1 cellular context compared by ENCODE assay signal in the genomic region with DNA sequence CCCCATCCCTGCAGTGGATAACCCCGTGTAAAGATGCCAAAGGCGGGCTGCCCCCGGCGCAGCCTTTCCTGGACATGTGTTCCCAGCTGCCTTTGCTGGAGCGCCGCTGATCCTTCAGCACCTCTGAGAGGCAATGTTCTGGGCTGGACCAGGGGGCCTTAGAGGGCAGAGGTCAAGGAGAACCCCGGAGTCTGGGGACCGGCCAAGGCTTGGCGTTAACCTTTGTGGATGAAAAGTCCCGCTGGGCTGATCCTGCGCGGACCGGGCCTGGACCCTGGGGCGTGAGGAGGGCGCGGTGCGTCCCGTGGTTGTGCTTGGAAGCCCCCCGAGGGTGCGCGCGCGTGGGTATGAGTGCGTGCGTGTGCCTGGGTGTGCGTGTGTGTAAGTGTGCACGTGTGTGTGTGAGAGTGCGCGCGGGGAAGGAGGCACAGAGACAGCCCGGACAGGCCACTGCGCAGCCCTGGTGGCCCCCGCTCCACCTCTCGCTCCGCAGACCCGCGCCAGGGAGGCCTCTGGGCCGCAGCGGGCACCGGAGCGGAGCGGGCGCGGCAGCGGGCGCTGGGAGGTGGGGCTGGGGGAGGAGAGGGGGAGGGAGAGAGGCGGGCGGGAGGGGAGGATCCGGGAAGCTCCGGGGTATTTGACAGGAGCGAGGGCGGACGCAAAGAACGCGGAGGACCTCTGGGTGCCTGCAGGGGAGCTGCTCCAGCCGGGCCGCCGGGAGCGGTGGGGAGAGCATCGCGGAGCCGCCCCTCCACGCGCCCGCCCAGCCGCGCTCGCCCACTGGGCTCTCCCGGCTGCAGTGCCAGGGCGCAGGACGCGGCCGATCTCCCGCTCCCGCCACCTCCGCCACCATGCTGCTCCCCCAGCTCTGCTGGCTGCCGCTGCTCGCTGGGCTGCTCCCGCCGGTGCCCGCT.
TF ChIP-seq lines count a peak whose summit lies in the region.

A gene with protein sequence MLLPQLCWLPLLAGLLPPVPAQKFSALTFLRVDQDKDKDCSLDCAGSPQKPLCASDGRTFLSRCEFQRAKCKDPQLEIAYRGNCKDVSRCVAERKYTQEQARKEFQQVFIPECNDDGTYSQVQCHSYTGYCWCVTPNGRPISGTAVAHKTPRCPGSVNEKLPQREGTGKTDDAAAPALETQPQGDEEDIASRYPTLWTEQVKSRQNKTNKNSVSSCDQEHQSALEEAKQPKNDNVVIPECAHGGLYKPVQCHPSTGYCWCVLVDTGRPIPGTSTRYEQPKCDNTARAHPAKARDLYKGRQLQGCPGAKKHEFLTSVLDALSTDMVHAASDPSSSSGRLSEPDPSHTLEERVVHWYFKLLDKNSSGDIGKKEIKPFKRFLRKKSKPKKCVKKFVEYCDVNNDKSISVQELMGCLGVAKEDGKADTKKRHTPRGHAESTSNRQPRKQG (plus strand): TSS at position 665 of the 914 bp plus-strand sequence. CDS start 187 bp downstream, at position 852.

TF ChIP-seq in HEK293, 187 proteins besides CTCF, POLR2A, EP300 and RAD21 (continued from another document and continues in another):
- TF ChIP-seq, protein P1, sequence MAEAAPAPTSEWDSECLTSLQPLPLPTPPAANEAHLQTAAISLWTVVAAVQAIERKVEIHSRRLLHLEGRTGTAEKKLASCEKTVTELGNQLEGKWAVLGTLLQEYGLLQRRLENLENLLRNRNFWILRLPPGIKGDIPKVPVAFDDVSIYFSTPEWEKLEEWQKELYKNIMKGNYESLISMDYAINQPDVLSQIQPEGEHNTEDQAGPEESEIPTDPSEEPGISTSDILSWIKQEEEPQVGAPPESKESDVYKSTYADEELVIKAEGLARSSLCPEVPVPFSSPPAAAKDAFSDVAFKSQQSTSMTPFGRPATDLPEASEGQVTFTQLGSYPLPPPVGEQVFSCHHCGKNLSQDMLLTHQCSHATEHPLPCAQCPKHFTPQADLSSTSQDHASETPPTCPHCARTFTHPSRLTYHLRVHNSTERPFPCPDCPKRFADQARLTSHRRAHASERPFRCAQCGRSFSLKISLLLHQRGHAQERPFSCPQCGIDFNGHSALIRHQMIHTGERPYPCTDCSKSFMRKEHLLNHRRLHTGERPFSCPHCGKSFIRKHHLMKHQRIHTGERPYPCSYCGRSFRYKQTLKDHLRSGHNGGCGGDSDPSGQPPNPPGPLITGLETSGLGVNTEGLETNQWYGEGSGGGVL (tag by site-specific recombination; IDR thresholded peaks at IDR 0.05) = peak; percentile 71; the same call in 1 of the 2 replicates
- TF ChIP-seq ZBTB8A (tag by site-specific recombination; IDR thresholded peaks at IDR 0.05) = peak; percentile 85
- TF ChIP-seq, protein P2, sequence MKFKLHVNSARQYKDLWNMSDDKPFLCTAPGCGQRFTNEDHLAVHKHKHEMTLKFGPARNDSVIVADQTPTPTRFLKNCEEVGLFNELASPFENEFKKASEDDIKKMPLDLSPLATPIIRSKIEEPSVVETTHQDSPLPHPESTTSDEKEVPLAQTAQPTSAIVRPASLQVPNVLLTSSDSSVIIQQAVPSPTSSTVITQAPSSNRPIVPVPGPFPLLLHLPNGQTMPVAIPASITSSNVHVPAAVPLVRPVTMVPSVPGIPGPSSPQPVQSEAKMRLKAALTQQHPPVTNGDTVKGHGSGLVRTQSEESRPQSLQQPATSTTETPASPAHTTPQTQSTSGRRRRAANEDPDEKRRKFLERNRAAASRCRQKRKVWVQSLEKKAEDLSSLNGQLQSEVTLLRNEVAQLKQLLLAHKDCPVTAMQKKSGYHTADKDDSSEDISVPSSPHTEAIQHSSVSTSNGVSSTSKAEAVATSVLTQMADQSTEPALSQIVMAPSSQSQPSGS (tag by site-specific recombination; IDR thresholded peaks at IDR 0.05; ENCODE audit: low read depth) = no peak
- TF ChIP-seq BCL11A (tag by site-specific recombination; IDR thresholded peaks at IDR 0.05; ENCODE audit: low read depth) = no peak
- no peak for TF ChIP-seq KLF9 (tag by site-specific recombination; IDR thresholded peaks at IDR 0.05; ENCODE audit: low read depth)
- TF ChIP-seq ZNF658 (tag by site-specific recombination; IDR thresholded peaks at IDR 0.05) = no peak
- TF ChIP-seq, protein P3, sequence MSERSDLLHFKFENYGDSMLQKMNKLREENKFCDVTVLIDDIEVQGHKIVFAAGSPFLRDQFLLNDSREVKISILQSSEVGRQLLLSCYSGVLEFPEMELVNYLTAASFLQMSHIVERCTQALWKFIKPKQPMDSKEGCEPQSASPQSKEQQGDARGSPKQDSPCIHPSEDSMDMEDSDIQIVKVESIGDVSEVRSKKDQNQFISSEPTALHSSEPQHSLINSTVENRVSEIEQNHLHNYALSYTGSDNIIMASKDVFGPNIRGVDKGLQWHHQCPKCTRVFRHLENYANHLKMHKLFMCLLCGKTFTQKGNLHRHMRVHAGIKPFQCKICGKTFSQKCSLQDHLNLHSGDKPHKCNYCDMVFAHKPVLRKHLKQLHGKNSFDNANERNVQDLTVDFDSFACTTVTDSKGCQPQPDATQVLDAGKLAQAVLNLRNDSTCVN (tag by site-specific recombination; optimal IDR thresholded peaks at IDR 0.05) = peak; percentile 73
- TF ChIP-seq ZNF146 (tag by site-specific recombination; IDR thresholded peaks at IDR 0.05) = no peak
- peak; percentile 24; the same call in 1 of the 2 replicates for TF ChIP-seq ZNF76 (tag by site-specific recombination; IDR thresholded peaks at IDR 0.05; ENCODE audit: borderline replicate concordance, low read depth)
- no peak for TF ChIP-seq ZNF548 (tag by site-specific recombination; IDR thresholded peaks at IDR 0.05)
- no peak for TF ChIP-seq ZSCAN30 (tag by site-specific recombination; IDR thresholded peaks at IDR 0.05)
- TF ChIP-seq HOXD13 (CRISPR knock-in tag; IDR thresholded peaks at IDR 0.05; ENCODE audit: borderline replicate concordance) = no peak
- TF ChIP-seq, protein P4, sequence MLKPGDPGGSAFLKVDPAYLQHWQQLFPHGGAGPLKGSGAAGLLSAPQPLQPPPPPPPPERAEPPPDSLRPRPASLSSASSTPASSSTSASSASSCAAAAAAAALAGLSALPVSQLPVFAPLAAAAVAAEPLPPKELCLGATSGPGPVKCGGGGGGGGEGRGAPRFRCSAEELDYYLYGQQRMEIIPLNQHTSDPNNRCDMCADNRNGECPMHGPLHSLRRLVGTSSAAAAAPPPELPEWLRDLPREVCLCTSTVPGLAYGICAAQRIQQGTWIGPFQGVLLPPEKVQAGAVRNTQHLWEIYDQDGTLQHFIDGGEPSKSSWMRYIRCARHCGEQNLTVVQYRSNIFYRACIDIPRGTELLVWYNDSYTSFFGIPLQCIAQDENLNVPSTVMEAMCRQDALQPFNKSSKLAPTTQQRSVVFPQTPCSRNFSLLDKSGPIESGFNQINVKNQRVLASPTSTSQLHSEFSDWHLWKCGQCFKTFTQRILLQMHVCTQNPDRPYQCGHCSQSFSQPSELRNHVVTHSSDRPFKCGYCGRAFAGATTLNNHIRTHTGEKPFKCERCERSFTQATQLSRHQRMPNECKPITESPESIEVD (tag by site-specific recombination; IDR thresholded peaks at IDR 0.05) = no peak
- peak; percentile 66 for TF ChIP-seq ZFHX2 (tag by site-specific recombination; conservative IDR thresholded peaks at IDR 0.05)
- TF ChIP-seq, protein P5, sequence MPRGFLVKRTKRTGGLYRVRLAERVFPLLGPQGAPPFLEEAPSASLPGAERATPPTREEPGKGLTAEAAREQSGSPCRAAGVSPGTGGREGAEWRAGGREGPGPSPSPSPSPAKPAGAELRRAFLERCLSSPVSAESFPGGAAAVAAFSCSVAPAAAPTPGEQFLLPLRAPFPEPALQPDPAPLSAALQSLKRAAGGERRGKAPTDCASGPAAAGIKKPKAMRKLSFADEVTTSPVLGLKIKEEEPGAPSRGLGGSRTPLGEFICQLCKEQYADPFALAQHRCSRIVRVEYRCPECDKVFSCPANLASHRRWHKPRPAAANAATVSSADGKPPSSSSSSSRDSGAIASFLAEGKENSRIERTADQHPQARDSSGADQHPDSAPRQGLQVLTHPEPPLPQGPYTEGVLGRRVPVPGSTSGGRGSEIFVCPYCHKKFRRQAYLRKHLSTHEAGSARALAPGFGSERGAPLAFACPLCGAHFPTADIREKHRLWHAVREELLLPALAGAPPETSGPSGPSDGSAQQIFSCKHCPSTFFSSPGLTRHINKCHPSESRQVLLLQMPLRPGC (tag by site-specific recombination; IDR thresholded peaks at IDR 0.05) = no peak
- TF ChIP-seq ZNF610 (tag by site-specific recombination; IDR thresholded peaks at IDR 0.05; ENCODE audit: borderline replicate concordance) = no peak
- no peak for TF ChIP-seq ZNF311 (tag by site-specific recombination; IDR thresholded peaks at IDR 0.05; ENCODE audit: borderline replicate concordance)
- no peak for TF ChIP-seq PRDM1 (tag by site-specific recombination; IDR thresholded peaks at IDR 0.05)
- TF ChIP-seq, protein P6, sequence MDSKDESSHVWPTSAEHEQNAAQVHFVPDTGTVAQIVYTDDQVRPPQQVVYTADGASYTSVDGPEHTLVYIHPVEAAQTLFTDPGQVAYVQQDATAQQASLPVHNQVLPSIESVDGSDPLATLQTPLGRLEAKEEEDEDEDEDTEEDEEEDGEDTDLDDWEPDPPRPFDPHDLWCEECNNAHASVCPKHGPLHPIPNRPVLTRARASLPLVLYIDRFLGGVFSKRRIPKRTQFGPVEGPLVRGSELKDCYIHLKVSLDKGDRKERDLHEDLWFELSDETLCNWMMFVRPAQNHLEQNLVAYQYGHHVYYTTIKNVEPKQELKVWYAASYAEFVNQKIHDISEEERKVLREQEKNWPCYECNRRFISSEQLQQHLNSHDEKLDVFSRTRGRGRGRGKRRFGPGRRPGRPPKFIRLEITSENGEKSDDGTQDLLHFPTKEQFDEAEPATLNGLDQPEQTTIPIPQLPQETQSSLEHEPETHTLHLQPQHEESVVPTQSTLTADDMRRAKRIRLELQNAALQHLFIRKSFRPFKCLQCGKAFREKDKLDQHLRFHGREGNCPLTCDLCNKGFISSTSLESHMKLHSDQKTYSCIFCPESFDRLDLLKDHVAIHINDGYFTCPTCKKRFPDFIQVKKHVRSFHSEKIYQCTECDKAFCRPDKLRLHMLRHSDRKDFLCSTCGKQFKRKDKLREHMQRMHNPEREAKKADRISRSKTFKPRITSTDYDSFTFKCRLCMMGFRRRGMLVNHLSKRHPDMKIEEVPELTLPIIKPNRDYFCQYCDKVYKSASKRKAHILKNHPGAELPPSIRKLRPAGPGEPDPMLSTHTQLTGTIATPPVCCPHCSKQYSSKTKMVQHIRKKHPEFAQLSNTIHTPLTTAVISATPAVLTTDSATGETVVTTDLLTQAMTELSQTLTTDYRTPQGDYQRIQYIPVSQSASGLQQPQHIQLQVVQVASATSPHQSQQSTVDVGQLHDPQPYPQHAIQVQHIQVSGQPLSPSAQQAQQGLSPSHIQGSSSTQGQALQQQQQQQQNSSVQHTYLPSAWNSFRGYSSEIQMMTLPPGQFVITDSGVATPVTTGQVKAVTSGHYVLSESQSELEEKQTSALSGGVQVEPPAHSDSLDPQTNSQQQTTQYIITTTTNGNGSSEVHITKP (tag by site-specific recombination; IDR thresholded peaks at IDR 0.05) = 0 out of 2 replicates have a peak, but pooled peaks have one; percentile 29
- no peak for TF ChIP-seq ZNF747 (tag by site-specific recombination; IDR thresholded peaks at IDR 0.05)
- TF ChIP-seq ZNF501 (tag by site-specific recombination; IDR thresholded peaks at IDR 0.05) = no peak
- TF ChIP-seq, protein P7, sequence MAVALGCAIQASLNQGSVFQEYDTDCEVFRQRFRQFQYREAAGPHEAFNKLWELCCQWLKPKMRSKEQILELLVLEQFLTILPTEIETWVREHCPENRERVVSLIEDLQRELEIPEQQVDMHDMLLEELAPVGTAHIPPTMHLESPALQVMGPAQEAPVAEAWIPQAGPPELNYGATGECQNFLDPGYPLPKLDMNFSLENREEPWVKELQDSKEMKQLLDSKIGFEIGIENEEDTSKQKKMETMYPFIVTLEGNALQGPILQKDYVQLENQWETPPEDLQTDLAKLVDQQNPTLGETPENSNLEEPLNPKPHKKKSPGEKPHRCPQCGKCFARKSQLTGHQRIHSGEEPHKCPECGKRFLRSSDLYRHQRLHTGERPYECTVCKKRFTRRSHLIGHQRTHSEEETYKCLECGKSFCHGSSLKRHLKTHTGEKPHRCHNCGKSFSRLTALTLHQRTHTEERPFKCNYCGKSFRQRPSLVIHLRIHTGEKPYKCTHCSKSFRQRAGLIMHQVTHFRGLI (tag by site-specific recombination; IDR thresholded peaks at IDR 0.05) = peak; percentile 24; the same call in 1 of the 2 replicates
- peak; percentile 67 for TF ChIP-seq ZNF341 (tag by site-specific recombination; IDR thresholded peaks at IDR 0.05; ENCODE audit: low read depth)
- TF ChIP-seq, protein P8, sequence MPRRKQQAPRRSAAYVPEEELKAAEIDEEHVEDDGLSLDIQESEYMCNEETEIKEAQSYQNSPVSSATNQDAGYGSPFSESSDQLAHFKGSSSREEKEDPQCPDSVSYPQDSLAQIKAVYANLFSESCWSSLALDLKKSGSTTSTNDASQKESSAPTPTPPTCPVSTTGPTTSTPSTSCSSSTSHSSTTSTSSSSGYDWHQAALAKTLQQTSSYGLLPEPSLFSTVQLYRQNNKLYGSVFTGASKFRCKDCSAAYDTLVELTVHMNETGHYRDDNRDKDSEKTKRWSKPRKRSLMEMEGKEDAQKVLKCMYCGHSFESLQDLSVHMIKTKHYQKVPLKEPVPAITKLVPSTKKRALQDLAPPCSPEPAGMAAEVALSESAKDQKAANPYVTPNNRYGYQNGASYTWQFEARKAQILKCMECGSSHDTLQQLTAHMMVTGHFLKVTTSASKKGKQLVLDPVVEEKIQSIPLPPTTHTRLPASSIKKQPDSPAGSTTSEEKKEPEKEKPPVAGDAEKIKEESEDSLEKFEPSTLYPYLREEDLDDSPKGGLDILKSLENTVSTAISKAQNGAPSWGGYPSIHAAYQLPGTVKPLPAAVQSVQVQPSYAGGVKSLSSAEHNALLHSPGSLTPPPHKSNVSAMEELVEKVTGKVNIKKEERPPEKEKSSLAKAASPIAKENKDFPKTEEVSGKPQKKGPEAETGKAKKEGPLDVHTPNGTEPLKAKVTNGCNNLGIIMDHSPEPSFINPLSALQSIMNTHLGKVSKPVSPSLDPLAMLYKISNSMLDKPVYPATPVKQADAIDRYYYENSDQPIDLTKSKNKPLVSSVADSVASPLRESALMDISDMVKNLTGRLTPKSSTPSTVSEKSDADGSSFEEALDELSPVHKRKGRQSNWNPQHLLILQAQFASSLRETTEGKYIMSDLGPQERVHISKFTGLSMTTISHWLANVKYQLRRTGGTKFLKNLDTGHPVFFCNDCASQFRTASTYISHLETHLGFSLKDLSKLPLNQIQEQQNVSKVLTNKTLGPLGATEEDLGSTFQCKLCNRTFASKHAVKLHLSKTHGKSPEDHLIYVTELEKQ (tag by site-specific recombination; IDR thresholded peaks at IDR 0.05; ENCODE audit: borderline replicate concordance) = no peak
- TF ChIP-seq, protein P9, sequence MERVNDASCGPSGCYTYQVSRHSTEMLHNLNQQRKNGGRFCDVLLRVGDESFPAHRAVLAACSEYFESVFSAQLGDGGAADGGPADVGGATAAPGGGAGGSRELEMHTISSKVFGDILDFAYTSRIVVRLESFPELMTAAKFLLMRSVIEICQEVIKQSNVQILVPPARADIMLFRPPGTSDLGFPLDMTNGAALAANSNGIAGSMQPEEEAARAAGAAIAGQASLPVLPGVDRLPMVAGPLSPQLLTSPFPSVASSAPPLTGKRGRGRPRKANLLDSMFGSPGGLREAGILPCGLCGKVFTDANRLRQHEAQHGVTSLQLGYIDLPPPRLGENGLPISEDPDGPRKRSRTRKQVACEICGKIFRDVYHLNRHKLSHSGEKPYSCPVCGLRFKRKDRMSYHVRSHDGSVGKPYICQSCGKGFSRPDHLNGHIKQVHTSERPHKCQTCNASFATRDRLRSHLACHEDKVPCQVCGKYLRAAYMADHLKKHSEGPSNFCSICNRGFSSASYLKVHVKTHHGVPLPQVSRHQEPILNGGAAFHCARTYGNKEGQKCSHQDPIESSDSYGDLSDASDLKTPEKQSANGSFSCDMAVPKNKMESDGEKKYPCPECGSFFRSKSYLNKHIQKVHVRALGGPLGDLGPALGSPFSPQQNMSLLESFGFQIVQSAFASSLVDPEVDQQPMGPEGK (tag by site-specific recombination; IDR thresholded peaks at IDR 0.05) = no peak
- TF ChIP-seq KLF7 (tag by site-specific recombination; IDR thresholded peaks at IDR 0.05; ENCODE audit: borderline replicate concordance) = no peak
- TF ChIP-seq ZNF335 (tag by site-specific recombination; conservative IDR thresholded peaks at IDR 0.05) = peak; percentile 76
- peak; percentile 25; the same call in 1 of the 2 replicates for TF ChIP-seq ZNF423 (tag by site-specific recombination; IDR thresholded peaks at IDR 0.05)
